In the genomic region with DNA sequence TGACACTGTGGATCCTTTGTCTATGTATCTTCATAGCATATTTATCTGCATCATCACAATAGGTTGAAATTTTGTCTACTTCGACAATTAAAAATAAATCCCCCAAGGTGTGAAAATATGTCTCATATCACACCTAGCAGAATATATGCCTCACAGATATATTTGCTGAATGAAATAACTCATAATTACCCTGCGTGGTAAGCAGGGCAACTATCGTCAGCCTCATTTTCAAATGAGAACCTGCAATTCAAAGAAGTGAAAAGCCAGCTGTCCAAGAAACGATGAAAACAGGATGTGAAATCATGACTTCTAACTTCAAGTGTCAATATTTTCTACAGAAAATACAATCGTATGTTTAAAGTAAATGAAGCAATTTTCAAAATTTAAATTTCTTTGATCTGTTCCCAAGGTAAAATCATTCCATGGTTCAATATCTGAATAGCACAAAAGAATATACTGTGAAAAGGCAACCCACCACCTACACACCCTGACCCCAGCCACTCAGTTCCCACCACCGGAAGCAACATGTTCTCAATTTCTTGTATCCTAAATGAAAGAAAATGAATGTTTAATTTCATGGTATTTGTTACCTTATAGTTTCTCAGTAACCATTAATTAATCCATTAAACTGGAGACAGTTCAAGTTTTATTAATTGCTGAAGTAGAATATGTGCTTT, we compare ENCODE assay signal across 1 cellular context.
TF ChIP-seq lines count a peak whose summit lies in the region.

No MANE protein-coding gene starts in this region.

TF ChIP-seq in WTC11, 78 proteins besides CTCF, POLR2A, EP300 and RAD21 (continued from another document):
- no peak for TF ChIP-seq MLX (CRISPR knock-in tag; IDR thresholded peaks at IDR 0.05)
- TF ChIP-seq GTF2I (CRISPR knock-in tag; conservative IDR thresholded peaks at IDR 0.05), result no peak
- no peak for TF ChIP-seq TEAD4 (CRISPR knock-in tag; IDR thresholded peaks at IDR 0.05)
